In genomic region chr7:76358053-76358477, GRCh38 we compare ENCODE assay signal across 1 cellular context.
A peak's percentile ranks its signal among the peaks of the same experiment; 100 is the strongest.
TF ChIP-seq lines count a peak whose summit lies in the region.

No MANE protein-coding gene starts in this region.

TF ChIP-seq in K562, 482 proteins besides CTCF, POLR2A, EP300 and RAD21 (continued from another document):
- TF ChIP-seq NKRF (IDR thresholded peaks at IDR 0.05; ENCODE audit: borderline replicate concordance) (peak; percentile 69), MAX (CRISPR knock-in tag; IDR thresholded peaks at IDR 0.05) (peak; percentile 87), ZMIZ1 (IDR thresholded peaks at IDR 0.05; ENCODE audit: low read depth in 2 of 2, low read length in 2 of 2) (0 out of 4 replicates have a peak, but pooled peaks of 1 of the 2 experiments have one; percentile 47), THAP7 (CRISPR knock-in tag; IDR thresholded peaks at IDR 0.05) (0 out of 2 replicates have a peak, but pooled peaks have one; percentile 9), TEAD1 (CRISPR knock-in tag; IDR thresholded peaks at IDR 0.05) (no peak), ZNF780A (CRISPR knock-in tag; IDR thresholded peaks at IDR 0.05) (no peak; the same call in 1 of the 2 replicates), PRMT5 (CRISPR knock-in tag; IDR thresholded peaks at IDR 0.05) (no peak), MAZ (CRISPR knock-in tag; conservative IDR thresholded peaks at IDR 0.05 in 1 of 2, IDR thresholded peaks at IDR 0.05 in 1 of 2) (peak in 1 of 2 experiments; percentile 83; a peak in 1 of 4 replicates), ATF4 (CRISPR knock-in tag; IDR thresholded peaks at IDR 0.05) (0 out of 2 replicates have a peak, but pooled peaks have one; percentile 5), SOX6 (IDR thresholded peaks at IDR 0.05) (peak; percentile 8; the same call in 1 of the 2 replicates), KDM4B (IDR thresholded peaks at IDR 0.05; ENCODE audit: borderline replicate concordance in 2 of 2, low read depth in 1 of 2) (peak in 1 of 2 experiments; percentile 35; a peak in 1 of 4 replicates), FOXP4 (CRISPR knock-in tag; IDR thresholded peaks at IDR 0.05; ENCODE audit: borderline replicate concordance) (no peak), NR2C2 (CRISPR knock-in tag; IDR thresholded peaks at IDR 0.05) (no peak), NR2C2 (tag; IDR thresholded peaks at IDR 0.05) (no peak), POLR2H (tag; IDR thresholded peaks at IDR 0.05; ENCODE audit: low read depth) (no peak), TEAD2 (tag; IDR thresholded peaks at IDR 0.05) (no peak), MBD2 (IDR thresholded peaks at IDR 0.05; ENCODE audit: borderline replicate concordance, low read depth) (no peak), TRIM28 (IDR thresholded peaks at IDR 0.05) (no peak), NR4A1 (CRISPR knock-in tag; IDR thresholded peaks at IDR 0.05) (no peak), NR4A1 (tag; IDR thresholded peaks at IDR 0.05) (0 out of 2 replicates have a peak, but pooled peaks have one; percentile 51), ZBED1 (IDR thresholded peaks at IDR 0.05) (no peak; the same call in 1 of the 2 replicates), ZNF431 (CRISPR knock-in tag; IDR thresholded peaks at IDR 0.05) (no peak), HIVEP1 (CRISPR knock-in tag; IDR thresholded peaks at IDR 0.05) (no peak), NR1H2 (CRISPR knock-in tag; IDR thresholded peaks at IDR 0.05) (no peak)
